ENCODE assay signal across 15 cellular contexts in genomic region chr19:58569191-58569942, GRCh38. TPM values are rescaled to one million over a fixed set of nuclear protein-coding genes. Genes with fewer than 3 reads are reported as not detected.
DNase-seq lines count a peak whose midpoint lies in the region; ATAC-seq and TF ChIP-seq lines count a peak whose summit lies in the region.
"Had no signal": no experiment of that assay in that cellular context is flagged by ENCODE, and none has a peak within 500 bp of the region (broad histone marks: within the 10 kb centered on the region; RNA-seq: fewer than 3 reads in every experiment).

No MANE protein-coding gene starts in this region.

- no peak overlapping the region for H3K27ac Mint-ChIP-seq in activated CD8-positive, alpha-beta memory T cell treated with anti-CD3 and anti-CD28 coated beads, Interleukin-2, amount 10 ng/mL, durations not matched to agents 7 days and 5 days
- H3K27ac Mint-ChIP-seq in WTC11 (no peak overlapping the region), natural killer cell (peak overlapping the region in 1 of 2 donors; percentile 64)
- H3K27ac Mint-ChIP-seq in stimulated activated naive CD8-positive, alpha-beta T cell treated with anti-CD3 and anti-CD28 coated beads, Interleukin-15, Interleukin-2, amounts not matched to agents 100 ng/mL and 50 ng/mL, for 24 hours: peak overlapping the region; percentile 8

- H3K4me3 Mint-ChIP-seq in activated CD8-positive, alpha-beta memory T cell treated with anti-CD3 and anti-CD28 coated beads, Interleukin-2, amount 10 ng/mL, durations not matched to agents 7 days and 5 days: no peak overlapping the region
- H3K4me3 Mint-ChIP-seq in WTC11: no peak overlapping the region; the same call in 1 of the 2 replicates
- no peak overlapping the region for H3K4me3 Mint-ChIP-seq in natural killer cell
- H3K4me3 Mint-ChIP-seq in stimulated activated naive CD8-positive, alpha-beta T cell treated with anti-CD3 and anti-CD28 coated beads, Interleukin-15, Interleukin-2, amounts not matched to agents 100 ng/mL and 50 ng/mL, for 24 hours: no peak overlapping the region

- no peaks in the 10 kb centered on the region for H3K27me3 Mint-ChIP-seq in activated CD8-positive, alpha-beta memory T cell treated with anti-CD3 and anti-CD28 coated beads, Interleukin-2, amount 10 ng/mL, durations not matched to agents 7 days and 5 days
- H3K27me3 Mint-ChIP-seq in WTC11 (ENCODE audit: low read depth): peaks cover 7% of the 10 kb centered on the region
- H3K27me3 Mint-ChIP-seq in natural killer cell (ENCODE audit: low read depth in 2 of 2): no peaks in the 10 kb centered on the region
- no peaks in the 10 kb centered on the region for H3K27me3 Mint-ChIP-seq in stimulated activated naive CD8-positive, alpha-beta T cell treated with anti-CD3 and anti-CD28 coated beads, Interleukin-15, Interleukin-2, amounts not matched to agents 100 ng/mL and 50 ng/mL, for 24 hours

- no peak for ATAC-seq in activated CD8-positive, alpha-beta memory T cell treated with anti-CD3 and anti-CD28 coated beads, Interleukin-2, amount 10 ng/mL, durations not matched to agents 7 days and 5 days
- ATAC-seq in WTC11 (no peak), natural killer cell (no peak), HG02981 (IDR thresholded peaks at IDR 0.05; ENCODE audit: unreplicated experiment) (no peak)
- ATAC-seq: left colon had no signal

- peaks cover 32% of the 10 kb centered on the region for H3K4me1 Mint-ChIP-seq in activated CD8-positive, alpha-beta memory T cell treated with anti-CD3 and anti-CD28 coated beads, Interleukin-2, amount 10 ng/mL, durations not matched to agents 7 days and 5 days
- H3K4me1 Mint-ChIP-seq in WTC11 (peaks cover 14% of the 10 kb centered on the region), natural killer cell (peaks cover 25 to 33% of the 10 kb centered on the region in 2 donors)
- peaks cover 29% of the 10 kb centered on the region for H3K4me1 Mint-ChIP-seq in stimulated activated naive CD8-positive, alpha-beta T cell treated with anti-CD3 and anti-CD28 coated beads, Interleukin-15, Interleukin-2, amounts not matched to agents 100 ng/mL and 50 ng/mL, for 24 hours (ENCODE audit: low read depth)

- intact Hi-C loops in natural killer cell (cut with micrococcal nuclease): no loop called here

- CTCF ChIA-PET in activated CD8-positive, alpha-beta memory T cell treated with anti-CD3 and anti-CD28 coated beads, Interleukin-2, amount 10 ng/mL, durations not matched to agents 7 days and 5 days (lab: Charles Lee): no interaction called here
- CTCF ChIA-PET in WTC11 (lab: Charles Lee): no interaction called here

- H3K36me3 Mint-ChIP-seq in activated CD8-positive, alpha-beta memory T cell treated with anti-CD3 and anti-CD28 coated beads, Interleukin-2, amount 10 ng/mL, durations not matched to agents 7 days and 5 days: peaks cover 8% of the 10 kb centered on the region
- H3K36me3 Mint-ChIP-seq in WTC11 (peaks cover 15% of the 10 kb centered on the region; the same call in 1 of the 2 replicates), natural killer cell (no peaks in the 10 kb centered on the region)
- peaks cover 31% of the 10 kb centered on the region for H3K36me3 Mint-ChIP-seq in stimulated activated naive CD8-positive, alpha-beta T cell treated with anti-CD3 and anti-CD28 coated beads, Interleukin-15, Interleukin-2, amounts not matched to agents 100 ng/mL and 50 ng/mL, for 24 hours (ENCODE audit: low read depth)

- POLR2A ChIA-PET in WTC11 (lab: Charles Lee): no interaction called here

- H3K9me3 Mint-ChIP-seq in activated CD8-positive, alpha-beta memory T cell treated with anti-CD3 and anti-CD28 coated beads, Interleukin-2, amount 10 ng/mL, durations not matched to agents 7 days and 5 days (ENCODE audit: low read depth): no peaks in the 10 kb centered on the region
- H3K9me3 Mint-ChIP-seq in WTC11: no peaks in the 10 kb centered on the region
- peaks cover 0 to 6% of the 10 kb centered on the region in 2 donors for H3K9me3 Mint-ChIP-seq in natural killer cell
- H3K9me3 Mint-ChIP-seq in stimulated activated naive CD8-positive, alpha-beta T cell treated with anti-CD3 and anti-CD28 coated beads, Interleukin-15, Interleukin-2, amounts not matched to agents 100 ng/mL and 50 ng/mL, for 24 hours: no peaks in the 10 kb centered on the region

- peak; percentile 40 for DNase-seq in activated CD8-positive, alpha-beta memory T cell treated with anti-CD3 and anti-CD28 coated beads for 24 hours
- DNase-seq in activated CD8-positive, alpha-beta memory T cell treated with anti-CD3 and anti-CD28 coated beads, Interleukin-2, amount 10 ng/mL, durations not matched to agents 7 days and 5 days: no peak
- DNase-seq in WTC11 (ENCODE audit: low spot score) (peak; percentile 5), natural killer cell (peak; percentile 12), NCI-H1694 treated with DMSO at 0.1 percent for 48 hours (lab: John Stamatoyannopoulos, UW) (no peak), NCI-H510A (lab: John Stamatoyannopoulos, UW) (no peak)
- DNase-seq: activated CD4-positive, alpha-beta T cell treated with anti-CD3 and anti-CD28 coated beads for 48 hours; EL; NCI-H2171 treated with DMSO at 0.1 percent for 48 hours; occipital lobe; SK-N-SH; trophoblast cell had no signal

- TF ChIP-seq CTCF in WTC11 (IDR thresholded peaks at IDR 0.05) (no peak), natural killer cell (IDR thresholded peaks at IDR 0.05) (no peak)

TF ChIP-seq in WTC11, 78 proteins besides CTCF, POLR2A, EP300 and RAD21:
- no peak for TF ChIP-seq PREB (CRISPR knock-in tag; IDR thresholded peaks at IDR 0.05; ENCODE audit: borderline replicate concordance)

RNA-seq across cellular contexts. Expression of gene MZF1, which starts 3.8 kb away (rescaled TPM):
- 10 to 100 TPM; 18.1 to 19.5 TPM for total RNA-seq in activated CD8-positive, alpha-beta memory T cell treated with anti-CD3 and anti-CD28 coated beads, Interleukin-2, amount 10 ng/mL, durations not matched to agents 7 days and 5 days
- total RNA-seq in WTC11 (2021) (22.2 to 26.2 TPM (median 23.9 TPM) in 3 replicates), natural killer cell (10 to 100 TPM; 24.9 to 40.1 (median 37.3) TPM)

RNA-seq across cellular contexts. Expression of gene UBE2M, which starts 11.0 kb away (rescaled TPM):
- 100 to 1,000 TPM in 1 of 2 experiments, 10 to 100 TPM in 1; 87.6 to 109 TPM for total RNA-seq in activated CD8-positive, alpha-beta memory T cell treated with anti-CD3 and anti-CD28 coated beads, Interleukin-2, amount 10 ng/mL, durations not matched to agents 7 days and 5 days
- total RNA-seq in WTC11 (2021) (93.7 to 105 TPM (median 97.1 TPM) in 3 replicates), natural killer cell (10 to 100 TPM; 71.0 to 89.5 (median 81.9) TPM)

RNA-seq across cellular contexts. Expression of gene CHMP2A, which starts 14.5 kb away (rescaled TPM):
- 100 to 1,000 TPM in 1 of 2 experiments, 10 to 100 TPM in 1; 96.4 to 108 TPM for total RNA-seq in activated CD8-positive, alpha-beta memory T cell treated with anti-CD3 and anti-CD28 coated beads, Interleukin-2, amount 10 ng/mL, durations not matched to agents 7 days and 5 days
- total RNA-seq in WTC11 (2021) (109 to 126 TPM (median 119 TPM) in 3 replicates), natural killer cell (10 to 100 TPM; 82.7 to 95.7 (median 94.7) TPM)

RNA-seq across cellular contexts. Expression of gene TRIM28, which starts 25.5 kb away (rescaled TPM):
- total RNA-seq in activated CD8-positive, alpha-beta memory T cell treated with anti-CD3 and anti-CD28 coated beads, Interleukin-2, amount 10 ng/mL, durations not matched to agents 7 days and 5 days: 100 to 1,000 TPM; 488 to 571 TPM
- 1,095 to 1,221 TPM (median 1,108 TPM) in 3 replicates for total RNA-seq in WTC11 (2021)
- 100 to 1,000 TPM; 330 to 451 (median 408) TPM for total RNA-seq in natural killer cell

RNA-seq across cellular contexts. Expression of gene ZBTB45, which starts 49.8 kb away (rescaled TPM):
- 10 to 100 TPM; 15.1 to 16.9 TPM for total RNA-seq in activated CD8-positive, alpha-beta memory T cell treated with anti-CD3 and anti-CD28 coated beads, Interleukin-2, amount 10 ng/mL, durations not matched to agents 7 days and 5 days
- total RNA-seq in WTC11 (2021) (17.0 to 19.7 TPM (median 18.0 TPM) in 3 replicates), natural killer cell (10 to 100 TPM in 1 of 3 donors, 1 to 10 TPM in 2; 9.6 to 12.6 (median 9.8) TPM)

Comparison
In these comparisons a context has a peak if more than half of its experiments do, and no peak if none do; other contexts are left out.
1. DNase-seq: peak in activated CD8-positive, alpha-beta memory T cell treated with anti-CD3 and anti-CD28 coated beads for 24 hours (single experiment), WTC11 (single experiment) and natural killer cell (single experiment); none in activated CD8-positive, alpha-beta memory T cell treated with anti-CD3 and anti-CD28 coated beads, Interleukin-2, amount 10 ng/mL, durations not matched to agents 7 days and 5 days (single experiment), NCI-H1694 treated with DMSO at 0.1 percent for 48 hours (single experiment) and NCI-H510A (single experiment).